9 cellular contexts compared by ENCODE assay signal in the genomic region with DNA sequence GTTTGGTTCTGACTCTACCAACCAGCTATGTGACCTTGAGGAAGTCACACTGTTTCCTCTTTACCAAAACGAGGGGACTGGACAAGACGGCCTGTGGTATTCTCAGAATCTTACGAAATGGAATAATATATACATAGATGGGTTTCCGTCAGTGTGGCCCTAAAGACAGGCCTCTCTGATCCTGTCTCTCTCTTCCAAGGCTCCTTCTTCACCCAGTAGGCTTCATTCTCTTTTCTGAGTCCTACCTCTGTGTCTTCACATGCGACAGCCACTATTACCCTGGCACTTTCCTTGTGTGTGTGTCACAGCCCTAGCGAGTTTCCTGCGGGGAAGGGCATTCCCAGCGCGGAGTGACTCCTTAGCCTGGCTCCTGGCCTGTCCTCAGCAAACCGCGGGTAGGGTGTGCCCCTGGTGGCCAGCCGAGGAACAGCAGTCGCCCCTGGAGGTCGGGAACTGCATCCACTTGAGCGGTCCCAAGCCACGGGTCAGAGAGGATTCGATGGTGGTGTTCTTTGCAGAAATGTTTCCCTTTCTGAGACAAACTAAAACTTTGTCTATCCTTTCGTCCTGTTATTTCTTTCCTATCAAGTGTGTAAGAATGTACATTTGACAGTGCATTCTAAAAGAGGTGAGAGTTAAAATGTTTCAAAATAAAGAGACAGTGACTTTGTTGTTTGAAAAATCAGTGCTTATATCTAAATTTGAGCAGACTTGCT.
DNase-seq lines count a peak whose midpoint lies in the region; ATAC-seq and TF ChIP-seq lines count a peak whose summit lies in the region.
"Had no signal": no experiment of that assay in that cellular context is flagged by ENCODE, and none has a peak within 500 bp of the region (broad histone marks: within the 10 kb centered on the region; RNA-seq: fewer than 3 reads in every experiment).

No MANE protein-coding gene starts in this region.

- H3K27ac ChIP-seq in SK-N-SH (ENCODE audit: low read depth in 2 of 2, low read length in 1 of 2) (no peak overlapping the region), adipose tissue (ENCODE audit: low read depth, low read length) (peak overlapping the region; percentile 17), psoas muscle (no peak overlapping the region), aorta (ENCODE audit: low read depth in 1 of 2, low read length in 2 of 2) (no peak overlapping the region)
- H3K27ac ChIP-seq: BLaER1 had no signal

- peak; percentile 94 for TF ChIP-seq RAD21 in SK-N-SH (IDR thresholded peaks at IDR 0.05; ENCODE audit: low read length)

- ATAC-seq in HG03378 (IDR thresholded peaks at IDR 0.05; ENCODE audit: unreplicated experiment) (peak; percentile 66), left ventricle myocardium superior (peak; percentile 94), psoas muscle (peak; percentile 97 to 99 (median 98)), aorta (ENCODE audit: low FRiP score) (peak; percentile 94)

- H3F3A ChIP-seq in SK-N-SH (replicated peaks; ENCODE audit: insufficient read depth) = peaks cover 6% of the 10 kb centered on the region

- TF ChIP-seq EP300 in SK-N-SH (IDR thresholded peaks at IDR 0.05; ENCODE audit: borderline replicate concordance in 1 of 2, low read depth in 1 of 2, low read length in 1 of 2) = no peak

- H3K9me3 ChIP-seq in SK-N-SH = no peaks in the 10 kb centered on the region
- H3K9me3 ChIP-seq in psoas muscle = no peaks in the 10 kb centered on the region
- H3K9me3 ChIP-seq in aorta (ENCODE audit: control insufficient read depth, low read length) = no peaks in the 10 kb centered on the region

- WGBS in SK-N-SH (ENCODE audit: low lambda C conversion rate) = 22% methylated on average over 18 of the region's 18 CpGs
- 16 to 18% (median 17%) methylated on average over 18 of the region's 18 CpGs for WGBS in adipose tissue, 3 donors
- 21 to 25% (median 22%) methylated on average over 18 of the region's 18 CpGs for WGBS in psoas muscle, 3 donors
- 19 to 20% methylated on average over 18 of the region's 18 CpGs for WGBS in aorta, 2 donors

- intact Hi-C loops in left ventricle myocardium superior (cut with micrococcal nuclease) = loop anchor here (10.0 kb wide), 1 partner anchor 67 kb away; a partner anchor contains a TSS
- intact Hi-C loops in psoas muscle (cut with DNase I) = loop anchor here (5.0 kb wide), 3 partner anchors 89 to 194 kb away; a partner anchor contains a TSS
- intact Hi-C loops in aorta (cut with DNase I) = loop anchor here (5.0 to 10.0 kb wide), 3 partner anchors 84 to 197 kb away; a partner anchor contains a TSS

- H3K36me3 ChIP-seq in SK-N-SH (replicated peaks in 1 of 2; ENCODE audit: control insufficient read depth in 1 of 2, insufficient read depth in 2 of 2, low read length in 1 of 2) = no peaks in the 10 kb centered on the region
- H3K36me3 ChIP-seq in psoas muscle (ENCODE audit: insufficient read depth in 1 of 2, low read depth in 1 of 2) = no peaks in the 10 kb centered on the region
- no peaks in the 10 kb centered on the region for H3K36me3 ChIP-seq in aorta (ENCODE audit: control insufficient read depth in 1 of 2, insufficient read depth in 2 of 2, low read length in 1 of 2)
- H3K36me3 ChIP-seq: BLaER1 had no signal

- H4K20me1 ChIP-seq in SK-N-SH (ENCODE audit: insufficient read depth) = no peaks in the 10 kb centered on the region
- H4K20me1 ChIP-seq: BLaER1 had no signal

- POLR2A ChIA-PET in SK-N-SH (lab: Yijun Ruan, JAX) = no interaction called here

- CTCF ChIA-PET in SK-N-SH (lab: Yijun Ruan, JAX) = interaction anchor here (0.6 to 1.7 kb wide), 18 partner anchors 9 to 356 kb away, joined by 3 to 12 read pairs (median 4); a partner anchor contains a TSS

- TF ChIP-seq CTCF in SK-N-SH (IDR thresholded peaks at IDR 0.05) (peak; percentile 95), psoas muscle (IDR thresholded peaks at IDR 0.05) (peak; percentile 98)

- peak overlapping the region; percentile 23; the same call in 1 of the 2 replicates for H3K4me2 ChIP-seq in SK-N-SH
- H3K4me2 ChIP-seq: BLaER1 had no signal

- H3K79me2 ChIP-seq in SK-N-SH (ENCODE audit: insufficient read depth) = peaks cover 34% of the 10 kb centered on the region; the same call in 1 of the 2 replicates

- H3K4me3 ChIP-seq in SK-N-SH (ENCODE audit: low read depth in 2 of 2, low read length in 1 of 2) (no peak overlapping the region; a peak in 1 of 4 replicates), psoas muscle (no peak overlapping the region), aorta (ENCODE audit: low read length in 2 of 2) (no peak overlapping the region)
- H3K4me3 ChIP-seq: BLaER1 had no signal

- H3K4me1 ChIP-seq in SK-N-SH (ENCODE audit: control insufficient read depth in 1 of 2, insufficient read depth in 2 of 2, low read depth in 1 of 2, low read length in 1 of 2) = peaks cover 0 to 2% of the 10 kb centered on the region in 2 experiments; a peak in 1 of 4 replicates
- no peaks in the 10 kb centered on the region for H3K4me1 ChIP-seq in psoas muscle
- peaks cover 0 to 4% of the 10 kb centered on the region in 2 donors for H3K4me1 ChIP-seq in aorta (ENCODE audit: control insufficient read depth in 1 of 2, insufficient read depth in 2 of 2, low read length in 2 of 2)

- H3K27me3 ChIP-seq in SK-N-SH (ENCODE audit: insufficient read depth) = no peaks in the 10 kb centered on the region
- H3K27me3 ChIP-seq in psoas muscle (ENCODE audit: insufficient read depth in 3 of 3, low read length in 2 of 3) = no peaks in the 10 kb centered on the region
- no peaks in the 10 kb centered on the region for H3K27me3 ChIP-seq in aorta (ENCODE audit: control insufficient read depth in 1 of 2, insufficient read depth in 2 of 2, low read length in 1 of 2)
- H3K27me3 ChIP-seq: BLaER1 had no signal

- H2AFZ ChIP-seq in SK-N-SH (ENCODE audit: low read depth) = peak overlapping the region; percentile 32; the same call in 1 of the 2 replicates

- DNase-seq in NCI-H146 (lab: John Stamatoyannopoulos, UW) (peak; percentile 44), NCI-H146 treated with DMSO at 0.1 percent for 48 hours (lab: John Stamatoyannopoulos, UW; ENCODE audit: unreplicated experiment) (no peak), SK-N-SH (peak; percentile 86), left ventricle myocardium superior (peak; percentile 90), psoas muscle (peak; percentile 86 to 92), aorta (peak; percentile 91 to 96)

- no peak overlapping the region for H3K9ac ChIP-seq in SK-N-SH
- H3K9ac ChIP-seq: BLaER1 had no signal

- H3K9me2 ChIP-seq in SK-N-SH = no peaks in the 10 kb centered on the region

TF ChIP-seq in SK-N-SH, 30 proteins besides CTCF, POLR2A, EP300 and RAD21:
- peak; percentile 60; the same call in 1 of the 2 replicates for TF ChIP-seq RCOR1 (IDR thresholded peaks at IDR 0.05; ENCODE audit: low read length)
- TF ChIP-seq TEAD4 (IDR thresholded peaks at IDR 0.05; ENCODE audit: borderline replicate concordance, insufficient read depth) = no peak
- TF ChIP-seq FOXM1 (IDR thresholded peaks at IDR 0.05; ENCODE audit: low read depth) = no peak
- TF ChIP-seq, protein P1, sequence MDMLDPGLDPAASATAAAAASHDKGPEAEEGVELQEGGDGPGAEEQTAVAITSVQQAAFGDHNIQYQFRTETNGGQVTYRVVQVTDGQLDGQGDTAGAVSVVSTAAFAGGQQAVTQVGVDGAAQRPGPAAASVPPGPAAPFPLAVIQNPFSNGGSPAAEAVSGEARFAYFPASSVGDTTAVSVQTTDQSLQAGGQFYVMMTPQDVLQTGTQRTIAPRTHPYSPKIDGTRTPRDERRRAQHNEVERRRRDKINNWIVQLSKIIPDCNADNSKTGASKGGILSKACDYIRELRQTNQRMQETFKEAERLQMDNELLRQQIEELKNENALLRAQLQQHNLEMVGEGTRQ (IDR thresholded peaks at IDR 0.05; ENCODE audit: borderline replicate concordance, low read depth, low read length) = 0 out of 2 replicates have a peak, but pooled peaks have one; percentile 12
- peak; percentile 79 for TF ChIP-seq SMC3 (IDR thresholded peaks at IDR 0.05; ENCODE audit: low read depth, low read length)
